ENCODE assay signal across 11 cellular contexts in the genomic region with DNA sequence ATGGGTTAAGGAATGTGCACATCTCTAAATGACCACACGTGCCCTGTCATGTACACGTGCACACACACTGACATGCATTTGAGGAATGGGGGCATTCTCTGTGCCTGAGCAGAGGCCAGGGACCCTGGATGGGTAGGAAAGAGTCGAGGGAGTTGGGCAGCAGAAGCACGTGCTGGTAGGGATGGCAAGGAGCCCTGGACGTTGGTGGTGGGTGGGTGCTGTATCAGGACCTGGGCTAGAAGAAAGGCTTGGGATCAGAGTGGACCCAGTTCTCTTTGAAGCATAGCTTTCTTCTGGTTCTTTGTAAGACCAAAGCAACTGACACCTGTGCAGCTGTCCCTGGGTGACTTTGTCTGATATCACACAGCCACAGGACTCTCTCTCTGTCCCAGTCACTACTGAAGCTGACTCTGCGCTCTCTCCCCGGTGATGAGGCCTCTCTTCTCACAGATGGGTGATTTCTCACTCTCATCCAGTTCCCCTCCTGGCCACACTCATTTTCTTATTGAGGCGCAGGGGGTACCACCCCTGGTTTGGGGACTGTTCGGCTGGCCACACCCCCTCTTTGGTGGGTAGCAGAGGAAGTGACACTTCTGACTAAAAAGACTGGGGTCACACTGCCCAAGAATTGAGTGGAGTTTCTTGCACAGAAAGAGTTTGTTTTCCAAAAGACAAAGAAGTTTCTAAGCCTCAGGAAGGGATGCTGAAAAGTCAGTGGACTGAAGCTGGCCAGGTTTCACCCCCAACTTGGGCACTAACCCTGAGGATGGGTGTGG.
DNase-seq lines count a peak whose midpoint lies in the region; ATAC-seq and TF ChIP-seq lines count a peak whose summit lies in the region.
"Had no signal": no experiment of that assay in that cellular context is flagged by ENCODE, and none has a peak within 500 bp of the region (broad histone marks: within the 10 kb centered on the region; RNA-seq: fewer than 3 reads in every experiment).

No MANE protein-coding gene starts in this region.

- H3K9me3 Mint-ChIP-seq in immature natural killer cell = no peaks in the 10 kb centered on the region

- H3K27me3 ChIP-seq in DND-41 (ENCODE audit: insufficient read depth, low read length, poor library complexity) = peaks cover 4% of the 10 kb centered on the region

- H3K27me3 Mint-ChIP-seq in immature natural killer cell (ENCODE audit: low read depth in 3 of 3) = peaks cover 9 to 12% (median 9%) of the 10 kb centered on the region in 3 donors

- H3K36me3 Mint-ChIP-seq in immature natural killer cell = no peaks in the 10 kb centered on the region

- no peak for TF ChIP-seq CTCF in DND-41 (IDR thresholded peaks at IDR 0.05; ENCODE audit: borderline replicate concordance, extremely low read depth, low read length, poor library complexity, severe bottlenecking)

- H4K20me1 ChIP-seq in DND-41 (ENCODE audit: insufficient read depth, low read length) = no peaks in the 10 kb centered on the region

- no peak overlapping the region for H3K4me3 ChIP-seq in DND-41 (ENCODE audit: low read depth in 1 of 2, low read length in 2 of 2)

- H3K9me3 ChIP-seq in DND-41 (ENCODE audit: insufficient read depth, low read length, severe bottlenecking) = no peaks in the 10 kb centered on the region

- no peak overlapping the region for H3K4me2 ChIP-seq in DND-41 (ENCODE audit: insufficient read depth, low read length)

- H3K79me2 ChIP-seq in DND-41 (ENCODE audit: insufficient read depth, low read length) = no peaks in the 10 kb centered on the region

- peak; percentile 18 for DNase-seq in DND-41
- peak in 1 of 3 donors; percentile 15 for DNase-seq in immature natural killer cell
- no peak for DNase-seq in HK-2 (ENCODE audit: unreplicated experiment)
- DNase-seq in GOT3 (lab: John Stamatoyannopoulos, UW) = no peak
- no peak for DNase-seq in activated CD4-positive, CD25-positive, alpha-beta regulatory T cell (lab: John Stamatoyannopoulos, UW)
- DNase-seq in medulla oblongata (ENCODE audit: extremely low spot score) = no peak
- DNase-seq: central memory CD4-positive, alpha-beta T cell; stimulated activated CD4-positive, alpha-beta T cell treated with anti-CD3 and anti-CD28 coated beads, Interleukin-12 subunit alpha, Interleukin-12 subunit beta, amount 100 ng/mL, for 4 hours; stimulated activated naive CD4-positive, alpha-beta T cell had no signal

- no peak overlapping the region for H2AFZ ChIP-seq in DND-41 (ENCODE audit: low read depth, low read length)

- peak overlapping the region; percentile 7 to 64 (median 33) for H3K4me3 Mint-ChIP-seq in immature natural killer cell

- peak; percentile 32; the same call in 1 of the 3 replicates for ATAC-seq in DND-41 (ENCODE audit: insufficient read depth, low read depth)
- ATAC-seq in GM18907 (IDR thresholded peaks at IDR 0.05; ENCODE audit: unreplicated experiment) = peak; percentile 72
- ATAC-seq in HG03196 (IDR thresholded peaks at IDR 0.05; ENCODE audit: unreplicated experiment) = peak; percentile 48

- no peaks in the 10 kb centered on the region; the same call in 1 of the 2 replicates for H3K4me1 ChIP-seq in DND-41 (ENCODE audit: insufficient read depth, low read length)

- no peak overlapping the region for H3K27ac Mint-ChIP-seq in immature natural killer cell

- peaks cover 16 to 20% of the 10 kb centered on the region in 2 donors for H3K4me1 Mint-ChIP-seq in immature natural killer cell

- H3K27ac ChIP-seq in DND-41 (ENCODE audit: low read length) = no peak overlapping the region

- H3K9ac ChIP-seq in DND-41 (ENCODE audit: low read depth, low read length) = no peak overlapping the region

- H3K36me3 ChIP-seq in DND-41 (ENCODE audit: insufficient read depth, low read length) = no peaks in the 10 kb centered on the region
